Comparison of ENCODE assay signal across 34 cellular contexts in genomic region chr6:7404546-7404945, GRCh38. TPM values are rescaled to one million over a fixed set of nuclear protein-coding genes. Genes with fewer than 3 reads are reported as not detected.
"Had no signal": no experiment of that assay in that cellular context is flagged by ENCODE, and none has a peak within 500 bp of the region (broad histone marks: within the 10 kb centered on the region; RNA-seq: fewer than 3 reads in every experiment).

No MANE protein-coding gene starts in this region.

- H3K4me1 Mint-ChIP-seq: activated B cell treated with CpG ODN at 0.5 μM for 24 hours; activated naive CD4-positive, alpha-beta T cell treated with anti-CD3 and anti-CD28 coated beads, Interleukin-2, amount 10 ng/mL, durations not matched to agents 7 days and 5 days; activated naive CD8-positive, alpha-beta T cell treated with anti-CD3 and anti-CD28 coated beads, Interleukin-2, amount 10 ng/mL, durations not matched to agents 7 days and 5 days; central memory CD8-positive, alpha-beta T cell; endodermal cell had no signal

- H3K27me3 Mint-ChIP-seq: activated B cell treated with CpG ODN at 0.5 μM for 24 hours; activated CD8-positive, alpha-beta T cell treated with anti-CD3 and anti-CD28 coated beads for 36 hours; activated naive CD4-positive, alpha-beta T cell treated with anti-CD3 and anti-CD28 coated beads, Interleukin-2, amount 10 ng/mL, durations not matched to agents 7 days and 5 days; activated naive CD8-positive, alpha-beta T cell treated with anti-CD3 and anti-CD28 coated beads, Interleukin-2, amount 10 ng/mL, durations not matched to agents 7 days and 5 days; central memory CD8-positive, alpha-beta T cell; dendritic cell treated with granulocyte-macrophage colony-stimulating factor and Interleukin-4, amounts not matched to agents 40 ng/mL and 50 ng/mL, for 4 days; T-helper 17 cell had no signal

- H3K4me1 ChIP-seq: esophagus muscularis mucosa, gastroesophageal sphincter had no signal

- H3K4me3 ChIP-seq: coronary artery, dorsolateral prefrontal cortex, esophagus muscularis mucosa, gastroesophageal sphincter had no signal

- H3K4me3 Mint-ChIP-seq: activated B cell treated with CpG ODN at 0.5 μM for 24 hours; activated CD8-positive, alpha-beta T cell treated with anti-CD3 and anti-CD28 coated beads for 36 hours; activated naive CD4-positive, alpha-beta T cell treated with anti-CD3 and anti-CD28 coated beads, Interleukin-2, amount 10 ng/mL, durations not matched to agents 7 days and 5 days; activated naive CD8-positive, alpha-beta T cell treated with anti-CD3 and anti-CD28 coated beads, Interleukin-2, amount 10 ng/mL, durations not matched to agents 7 days and 5 days; central memory CD8-positive, alpha-beta T cell; dendritic cell treated with granulocyte-macrophage colony-stimulating factor and Interleukin-4, amounts not matched to agents 40 ng/mL and 50 ng/mL, for 4 days; endodermal cell; T-helper 17 cell; T-helper 2 cell treated with Interferon-gamma antibody and Interleukin-4, amounts not matched to agents 5 μg/mL and 100 μg/mL, for 36 hours had no signal

- H3K9me3 Mint-ChIP-seq: activated B cell treated with CpG ODN at 0.5 μM for 24 hours; activated CD8-positive, alpha-beta T cell treated with anti-CD3 and anti-CD28 coated beads for 36 hours; activated naive CD4-positive, alpha-beta T cell treated with anti-CD3 and anti-CD28 coated beads, Interleukin-2, amount 10 ng/mL, durations not matched to agents 7 days and 5 days; activated naive CD4-positive, alpha-beta T cell treated with anti-CD3 and anti-CD28 coated beads, Interleukin-2, amount 50 U/mL, for 72 hours; activated naive CD8-positive, alpha-beta T cell treated with anti-CD3 and anti-CD28 coated beads, Interleukin-2, amount 10 ng/mL, durations not matched to agents 7 days and 5 days; central memory CD8-positive, alpha-beta T cell; dendritic cell treated with granulocyte-macrophage colony-stimulating factor and Interleukin-4, amounts not matched to agents 40 ng/mL and 50 ng/mL, for 4 days; endodermal cell; T-helper 2 cell treated with Interferon-gamma antibody and Interleukin-4, amounts not matched to agents 5 μg/mL and 100 μg/mL, for 36 hours had no signal

- H3K27me3 ChIP-seq: brain microvascular endothelial cell, dorsolateral prefrontal cortex, esophagus muscularis mucosa, gastroesophageal sphincter had no signal

- ATAC-seq: activated CD4-positive, CD25-positive, alpha-beta regulatory T cell treated with anti-CD3 and anti-CD28 coated beads, Interleukin-2, amount 50 U/mL, for 24 hours; activated CD8-positive, alpha-beta T cell treated with anti-CD3 and anti-CD28 coated beads for 36 hours; activated naive CD4-positive, alpha-beta T cell treated with anti-CD3 and anti-CD28 coated beads, Interleukin-2, amount 50 U/mL, for 72 hours; gastroesophageal sphincter; T-helper 17 cell had no signal

- H3K9me3 ChIP-seq: esophagus muscularis mucosa, gastroesophageal sphincter had no signal

- DNase-seq: activated B cell treated with CpG ODN at 0.5 μM for 24 hours; activated CD4-positive, alpha-beta T cell treated with anti-CD3 and anti-CD28 coated beads for 48 hours; activated CD4-positive, alpha-beta T cell treated with anti-CD3 and anti-CD28 coated beads, Interleukin-2, amount 50 U/mL, for 1 hour; activated CD4-positive, alpha-beta T cell treated with anti-CD3 and anti-CD28 coated beads, Interleukin-2, amount 50 U/mL, for 48 hours; activated CD8-positive, alpha-beta memory T cell treated with anti-CD3 and anti-CD28 coated beads for 24 hours; activated CD8-positive, alpha-beta T cell treated with anti-CD3 and anti-CD28 coated beads for 36 hours; activated gamma-delta T cell; activated naive CD4-positive, alpha-beta T cell; activated naive CD4-positive, alpha-beta T cell treated with anti-CD3 and anti-CD28 coated beads, Interleukin-2, amount 10 ng/mL, durations not matched to agents 7 days and 5 days; activated naive CD8-positive, alpha-beta T cell treated with anti-CD3 and anti-CD28 coated beads, Interleukin-2, amount 10 ng/mL, durations not matched to agents 7 days and 5 days; activated T-cell treated with anti-CD3 and anti-CD28 coated beads, Interleukin-2, amount 50 U/mL, for 48 hours; anterior cingulate cortex; brain microvascular endothelial cell; dorsolateral prefrontal cortex; effector memory CD4-positive, alpha-beta T cell; endodermal cell; erythroblast; foreskin melanocyte; SW 1271; T-helper 1 cell; T-helper 17 cell; T1000; WERI-Rb-1 had no signal

- H3K27ac ChIP-seq: brain microvascular endothelial cell, coronary artery, dorsolateral prefrontal cortex, esophagus muscularis mucosa, gastroesophageal sphincter, WERI-Rb-1 had no signal

- H3K27ac Mint-ChIP-seq: activated B cell treated with CpG ODN at 0.5 μM for 24 hours; activated CD8-positive, alpha-beta T cell treated with anti-CD3 and anti-CD28 coated beads for 36 hours; activated naive CD4-positive, alpha-beta T cell treated with anti-CD3 and anti-CD28 coated beads, Interleukin-2, amount 50 U/mL, for 72 hours; activated naive CD8-positive, alpha-beta T cell treated with anti-CD3 and anti-CD28 coated beads, Interleukin-2, amount 10 ng/mL, durations not matched to agents 7 days and 5 days; dendritic cell treated with granulocyte-macrophage colony-stimulating factor and Interleukin-4, amounts not matched to agents 40 ng/mL and 50 ng/mL, for 4 days; endodermal cell; T-helper 17 cell; T-helper 2 cell treated with Interferon-gamma antibody and Interleukin-4, amounts not matched to agents 5 μg/mL and 100 μg/mL, for 36 hours had no signal

RNA-seq across cellular contexts. Expression of gene CAGE1, which starts 15.0 kb away (rescaled TPM):
- total RNA-seq: bronchial epithelial cell, cardiac septum, esophagus muscularis mucosa, gastroesophageal sphincter, glomerular endothelial cell had no signal
